ENCODE assay signal across 22 cellular contexts in genomic region chr5:67264056-67264455, GRCh38.
"Had no signal": no experiment of that assay in that cellular context is flagged by ENCODE, and none has a peak within 500 bp of the region (broad histone marks: within the 10 kb centered on the region; RNA-seq: fewer than 3 reads in every experiment).

No MANE protein-coding gene starts in this region.

- H3K4me3 ChIP-seq: heart right ventricle, lower lobe of right lung, pancreas, right lobe of liver, testis had no signal

- ATAC-seq: activated CD8-positive, alpha-beta memory T cell treated with anti-CD3 and anti-CD28 coated beads, Interleukin-2, amount 10 ng/mL, durations not matched to agents 7 days and 5 days; activated CD8-positive, alpha-beta T cell treated with anti-CD3 and anti-CD28 coated beads for 36 hours; activated naive CD4-positive, alpha-beta T cell treated with anti-CD3 and anti-CD28 coated beads, Interleukin-2, amount 50 U/mL, for 72 hours; heart right ventricle; lower lobe of right lung; natural killer cell; pancreas; right lobe of liver; stimulated activated memory B cell treated with anti-CD40 and anti-IgM and Interleukin-4, amounts not matched to agents 10 μg/mL and 1 μg/mL and 100 μg/mL, for 72 hours; T-cell had no signal

- H3K9me3 ChIP-seq: heart right ventricle, lower lobe of right lung, neutrophil, pancreas, right lobe of liver, testis had no signal

- H3K36me3 ChIP-seq: heart right ventricle, lower lobe of right lung, neutrophil, pancreas, right lobe of liver, WERI-Rb-1 had no signal

- H3K27ac ChIP-seq: epithelial cell of prostate, heart right ventricle, lower lobe of right lung, neutrophil, pancreas, right lobe of liver, testis, WERI-Rb-1 had no signal

- H3K27me3 ChIP-seq: heart right ventricle, neutrophil, pancreas, right lobe of liver, testis had no signal

- DNase-seq: activated CD4-positive, alpha-beta T cell treated with anti-CD3 and anti-CD28 coated beads, Interleukin-2, amount 10 ng/mL, durations not matched to agents 7 days and 5 days; activated CD4-positive, CD25-positive, alpha-beta regulatory T cell treated with anti-CD3 and anti-CD28 coated beads, Interleukin-2, amount 50 U/mL, for 72 hours; activated CD8-positive, alpha-beta memory T cell treated with anti-CD3 and anti-CD28 coated beads, Interleukin-2, amount 10 ng/mL, durations not matched to agents 7 days and 5 days; activated CD8-positive, alpha-beta T cell treated with anti-CD3 and anti-CD28 coated beads for 36 hours; activated gamma-delta T cell treated with Interleukin-2 at 50 U/mL for 16 hours; activated T-cell treated with anti-CD3 and anti-CD28 coated beads for 4 hours; cortex of kidney; heart right ventricle; kidney; lower lobe of right lung; natural killer cell; pancreas; right lobe of liver; small intestine; stimulated activated CD4-positive, alpha-beta T cell treated with anti-CD3 and anti-CD28 coated beads, Interleukin-15, amount 100 ng/mL, for 24 hours; T-cell; testis; WERI-Rb-1 had no signal
